ENCODE assay signal across 11 cellular contexts in the genomic region with DNA sequence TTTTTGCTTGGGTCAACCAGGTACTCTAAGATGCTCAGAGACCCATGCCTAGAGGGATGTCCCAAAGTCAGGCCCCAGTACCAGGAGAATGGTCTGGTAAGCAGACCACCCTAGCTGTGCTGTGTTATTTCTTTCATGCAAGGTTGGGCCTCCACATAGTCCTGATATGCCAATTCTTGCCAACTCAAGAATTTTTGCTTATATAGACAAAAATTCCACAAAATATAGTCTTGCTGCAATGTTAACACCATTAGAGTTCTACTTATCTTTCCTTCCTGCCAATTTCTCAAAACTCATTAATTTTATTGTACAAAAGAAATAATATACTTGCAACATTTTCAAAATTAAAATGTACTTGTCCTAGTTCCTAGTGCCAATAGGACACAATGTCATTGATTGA. TPM values are rescaled to one million over a fixed set of nuclear protein-coding genes. Genes with fewer than 3 reads are reported as not detected.
"Had no signal": no experiment of that assay in that cellular context is flagged by ENCODE, and none has a peak within 500 bp of the region (broad histone marks: within the 10 kb centered on the region; RNA-seq: fewer than 3 reads in every experiment).

No MANE protein-coding gene starts in this region.

- ATAC-seq: HCT116 had no signal

- H3K4me3 ChIP-seq: GM23248, HAP-1 had no signal

- H3K36me3 ChIP-seq: HAP-1 had no signal

- H3K9me3 ChIP-seq: HAP-1 had no signal

- DNase-seq: GM23248, GOT3, H7, HFFc6, KBM-7 had no signal

- H3K27ac ChIP-seq: GM23248, HL-60 had no signal

- H3K9ac ChIP-seq: GM23248 had no signal

- H3K4me1 ChIP-seq: HAP-1 had no signal

- H2AFZ ChIP-seq: GM23248 had no signal

RNA-seq across cellular contexts. Expression of gene TINAG, which starts 33.9 kb away (rescaled TPM):
- total RNA-seq: GM23248, H4, H7, HFFc6, HT1080 had no signal
- polyA plus RNA-seq: GM23248, IgD-negative memory B cell had no signal
